25 cellular contexts compared by ENCODE assay signal in the genomic region with DNA sequence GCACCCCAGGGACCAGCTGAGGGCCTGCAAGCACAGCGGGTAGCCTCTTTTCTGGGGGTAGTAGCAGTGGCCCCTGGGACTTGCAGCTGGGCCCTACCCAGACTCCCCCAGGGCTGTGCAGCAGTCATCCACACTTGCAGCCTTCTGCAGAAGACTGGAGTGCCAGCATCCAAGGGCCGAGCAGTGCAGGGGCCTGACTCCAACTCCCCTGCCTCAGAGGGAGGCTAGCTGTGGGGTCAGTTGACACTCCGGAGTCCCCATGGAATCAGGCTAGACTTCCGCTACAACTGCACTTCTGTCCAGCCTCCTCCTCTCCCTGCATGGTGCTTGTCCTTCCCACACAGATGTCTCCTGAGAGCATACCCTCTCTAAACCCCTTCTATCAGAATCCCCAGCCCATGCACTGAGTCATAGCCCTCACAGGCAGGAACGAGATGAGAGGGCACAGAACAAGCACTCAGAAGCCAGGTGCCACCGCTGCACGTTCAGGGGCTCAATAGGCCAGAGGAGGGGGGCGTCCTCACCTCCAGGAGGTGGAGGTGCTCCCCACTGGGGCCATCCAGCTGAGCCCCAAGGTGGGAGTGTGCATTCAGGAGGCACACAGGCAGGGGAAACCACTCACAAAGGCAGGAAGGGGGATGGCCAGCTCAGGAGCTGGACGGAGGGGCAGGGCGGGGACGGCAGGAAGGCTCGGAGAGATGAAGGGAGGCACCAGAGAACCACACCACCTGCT. TPM values are rescaled to one million over a fixed set of nuclear protein-coding genes. Genes with fewer than 3 reads are reported as not detected.
DNase-seq lines count a peak whose midpoint lies in the region; ATAC-seq, FAIRE-seq and TF ChIP-seq lines count a peak whose summit lies in the region.
"Had no signal": no experiment of that assay in that cellular context is flagged by ENCODE, and none has a peak within 500 bp of the region (broad histone marks: within the 10 kb centered on the region; RNA-seq: fewer than 3 reads in every experiment).

No MANE protein-coding gene starts in this region.

- H3K9me3 Mint-ChIP-seq in chondrocyte (ENCODE audit: low read depth): no peaks in the 10 kb centered on the region
- H3K9me3 Mint-ChIP-seq: activated T-cell treated with anti-CD3 and anti-CD28 coated beads, Interleukin-2, amount 50 U/mL, for 72 hours; CD8-positive, alpha-beta T cell; H9; IgD-negative memory B cell; stimulated activated naive CD8-positive, alpha-beta T cell treated with anti-CD3 and anti-CD28 coated beads, Interleukin-15, amount 100 ng/mL, for 72 hours had no signal

- no peak overlapping the region for H3K27ac ChIP-seq in kidney (ENCODE audit: low read depth in 2 of 2, low read length in 2 of 2)
- H3K27ac ChIP-seq: tibial nerve had no signal

- peaks cover 3% of the 10 kb centered on the region for H3K4me1 Mint-ChIP-seq in chondrocyte (ENCODE audit: low read depth)

- ATAC-seq in HG03045 (IDR thresholded peaks at IDR 0.05; ENCODE audit: unreplicated experiment): no peak
- ATAC-seq: CD8-positive, alpha-beta T cell had no signal

- no peak overlapping the region for H3K4me3 ChIP-seq in kidney (ENCODE audit: low read length in 2 of 2)
- H3K4me3 ChIP-seq: tibial nerve had no signal

- no peaks in the 10 kb centered on the region for H3K36me3 ChIP-seq in kidney (ENCODE audit: control insufficient read depth in 1 of 2, insufficient read depth in 2 of 2, low read length in 2 of 2)
- H3K36me3 ChIP-seq: tibial nerve had no signal

- no peak overlapping the region for H3K4me3 Mint-ChIP-seq in chondrocyte (ENCODE audit: unreplicated experiment)
- H3K4me3 Mint-ChIP-seq: activated naive CD8-positive, alpha-beta T cell; activated T-cell treated with anti-CD3 and anti-CD28 coated beads, Interleukin-2, amount 50 U/mL, for 72 hours; CD8-positive, alpha-beta T cell; H9; IgD-negative memory B cell; stimulated activated naive CD8-positive, alpha-beta T cell treated with anti-CD3 and anti-CD28 coated beads, Interleukin-15, amount 100 ng/mL, for 72 hours had no signal

- H3K36me3 Mint-ChIP-seq in chondrocyte (ENCODE audit: low read depth): no peaks in the 10 kb centered on the region
- H3K36me3 Mint-ChIP-seq: activated naive CD8-positive, alpha-beta T cell; CD8-positive, alpha-beta T cell had no signal

- no peak overlapping the region for H3K9ac ChIP-seq in kidney (ENCODE audit: low read length in 2 of 2)

- no peak for FAIRE-seq in kidney (lab: Jason Lieb, UNC)
- no peak for FAIRE-seq in GM12891 (lab: Jason Lieb, UNC)
- FAIRE-seq: astrocyte, GM18507, TTC549 had no signal

- H3K4me1 ChIP-seq in kidney (ENCODE audit: control insufficient read depth in 1 of 2, insufficient read depth in 1 of 2, low read depth in 1 of 2, low read length in 2 of 2): peaks cover 0 to 6% of the 10 kb centered on the region in 2 donors

- no peaks in the 10 kb centered on the region for H3K9me3 ChIP-seq in kidney (ENCODE audit: control insufficient read depth in 1 of 2, low read length in 2 of 2)
- H3K9me3 ChIP-seq: tibial nerve had no signal

- DNase-seq in AG20443 (ENCODE audit: low spot score) (peak; percentile 10), D341Med (ENCODE audit: low spot score) (peak; percentile 24), NCI-H345 (lab: John Stamatoyannopoulos, UW) (peak; percentile 53), kidney (peak; percentile 64), NCI-H2029 (lab: John Stamatoyannopoulos, UW) (no peak), chondrocyte (ENCODE audit: low spot score) (no peak), GM12891 (ENCODE audit: insufficient read length, low spot score) (no peak)
- DNase-seq: activated T-cell treated with anti-CD3 and anti-CD28 coated beads, Interleukin-2, amount 50 U/mL, for 72 hours; cerebellar nuclear complex; effector CD8-positive, alpha-beta T cell; erythroblast; foreskin melanocyte; H9; kidney glomerular epithelial cell; NCI-H82; stimulated activated naive CD8-positive, alpha-beta T cell treated with anti-CD3 and anti-CD28 coated beads, Interleukin-15, amount 100 ng/mL, for 72 hours had no signal

- H3K27me3 Mint-ChIP-seq in chondrocyte (ENCODE audit: low read depth): peaks cover 15% of the 10 kb centered on the region

- no peak for TF ChIP-seq POLR2A in GM12891 (IDR thresholded peaks at IDR 0.05; ENCODE audit: low read depth, low read length)

- intact Hi-C loops in kidney (cut with DNase I): no loop called here

- H3K27ac Mint-ChIP-seq in chondrocyte (ENCODE audit: unreplicated experiment): no peak overlapping the region
- H3K27ac Mint-ChIP-seq: activated naive CD8-positive, alpha-beta T cell; activated T-cell treated with anti-CD3 and anti-CD28 coated beads, Interleukin-2, amount 50 U/mL, for 72 hours; CD8-positive, alpha-beta T cell; H9; IgD-negative memory B cell; stimulated activated naive CD8-positive, alpha-beta T cell treated with anti-CD3 and anti-CD28 coated beads, Interleukin-15, amount 100 ng/mL, for 72 hours had no signal

- no peak for TF ChIP-seq CTCF in kidney (IDR thresholded peaks at IDR 0.05; ENCODE audit: borderline replicate concordance, extremely low read depth, insufficient read depth)
- no peak for TF ChIP-seq CTCF in chondrocyte (IDR thresholded peaks at IDR 0.05)

TF ChIP-seq in GM12891, 5 proteins besides CTCF, POLR2A, EP300 and RAD21:
- no peak for TF ChIP-seq SPI1 (IDR thresholded peaks at IDR 0.05; ENCODE audit: low read depth, low read length)
- TF ChIP-seq POU2F2 (IDR thresholded peaks at IDR 0.05; ENCODE audit: low read depth, low read length): no peak
- TF ChIP-seq TAF1 (IDR thresholded peaks at IDR 0.05; ENCODE audit: low read depth, low read length): no peak
- TF ChIP-seq POLR2AphosphoS5 (IDR thresholded peaks at IDR 0.05; ENCODE audit: low read depth, low read length): no peak
- TF ChIP-seq PAX5 (IDR thresholded peaks at IDR 0.05; ENCODE audit: insufficient read depth, low read length, severe bottlenecking): no peak
TF ChIP-seq in GM12891: peak in this region for 0.

RNA-seq across cellular contexts. Expression of a gene that starts 7.5 kb away (rescaled TPM):
- total RNA-seq in kidney (3.6 TPM), chondrocyte (0.05 to 0.18 TPM in 2 of 3 replicates, not detected in the other)
- 2.8 TPM for polyA plus RNA-seq in kidney (ENCODE audit: insufficient read depth, low read depth, low replicate concordance)
- polyA plus RNA-seq in GM12891 (2012; ENCODE audit: low read depth, missing spikeins): 0.50 TPM
- total RNA-seq: M059J had no signal

Comparison
In these comparisons a context has a peak if more than half of its experiments do, and no peak if none do; other contexts are left out.
1. DNase-seq: peak in AG20443 (single experiment), D341Med (single experiment), NCI-H345 (single experiment) and kidney (single experiment); none in NCI-H2029 (single experiment), chondrocyte (single experiment) and GM12891 (single experiment).